8 cellular contexts compared by ENCODE assay signal in genomic region chr11:128725630-128726461, GRCh38. TPM values are rescaled to one million over a fixed set of nuclear protein-coding genes. Genes with fewer than 3 reads are reported as not detected.
DNase-seq lines count a peak whose midpoint lies in the region; ATAC-seq and TF ChIP-seq lines count a peak whose summit lies in the region.

No MANE protein-coding gene starts in this region.

- no peak for TF ChIP-seq EP300 in transverse colon (IDR thresholded peaks at IDR 0.05; ENCODE audit: low read depth)

- TF ChIP-seq CTCF in right atrium auricular region (IDR thresholded peaks at IDR 0.05) (no peak), transverse colon (IDR thresholded peaks at IDR 0.05) (no peak)

- in situ Hi-C loops in transverse colon (cut with MboI; ENCODE audit: low pct_ligation_motif_present in 1 of 4, low pct_unique_long_range_greater_than_20kb in 1 of 4, low sequenced_read_pairs in 3 of 4), result no loop called here

- CTCF ChIA-PET in CD8-positive, alpha-beta memory T cell (lab: Charles Lee), result interaction anchor here (0.7 to 3.9 kb wide), 5 partner anchors 10 to 94 kb away, joined by 3 to 14 read pairs (median 4); no protein-coding TSS in a partner anchor

- peaks cover 0 to 2% (median 2%) of the 10 kb centered on the region in 5 donors for H3K9me3 Mint-ChIP-seq in CD8-positive, alpha-beta memory T cell
- H3K9me3 Mint-ChIP-seq in IgD-negative memory B cell, result peaks cover 0 to 2% (median 0%) of the 10 kb centered on the region in 3 donors

- peak overlapping the region; percentile 59 for H3K4me3 ChIP-seq in CD8-positive, alpha-beta memory T cell (ENCODE audit: low read length)
- H3K4me3 ChIP-seq in right atrium auricular region (no peak overlapping the region), transverse colon (peak overlapping the region in 1 of 4 donors; percentile 11)

- 59 to 80% methylated on average over 1 to 11 of the region's 11 CpGs for WGBS in transverse colon (ENCODE audit: low coverage in 1 of 2), 2 donors

- TF ChIP-seq POLR2A in transverse colon (IDR thresholded peaks at IDR 0.05), result no peak

- H3K27ac ChIP-seq in CD8-positive, alpha-beta memory T cell (ENCODE audit: low read depth, low read length), result no peak overlapping the region
- H3K27ac ChIP-seq in right atrium auricular region, result peak overlapping the region; percentile 4 to 42
- peak overlapping the region; percentile 60 to 79 (median 74) for H3K27ac ChIP-seq in transverse colon

- POLR2A ChIA-PET in CD8-positive, alpha-beta memory T cell (lab: Charles Lee), result interaction anchor here (0.6 to 2.1 kb wide), 12 partner anchors 8 to 263 kb away, joined by 3 to 15 read pairs (median 4); partner anchors contain the start of gene FLI1

- peak; percentile 33 to 88 (median 78) for DNase-seq in CD8-positive, alpha-beta memory T cell
- DNase-seq in activated T-cell treated with anti-CD3 and anti-CD28 coated beads, Interleukin-2, amount 50 U/mL, for 1 hour, result peak; percentile 56
- no peak for DNase-seq in right atrium auricular region (ENCODE audit: low spot score)
- DNase-seq in transverse colon, result peak; percentile 41
- DNase-seq in SK-N-DZ (ENCODE audit: low spot score), result no peak
- DNase-seq in NCI-H1105 treated with DMSO at 0.1 percent for 48 hours (lab: John Stamatoyannopoulos, UW), result no peak

- intact Hi-C loops in transverse colon (cut with DNase I; ENCODE audit: low total_unique reads), result no loop called here

- peaks cover 99% of the 10 kb centered on the region for H3K4me1 ChIP-seq in CD8-positive, alpha-beta memory T cell (ENCODE audit: insufficient read depth, low read length)
- H3K4me1 ChIP-seq in right atrium auricular region (peaks cover 3 to 73% of the 10 kb centered on the region in 2 donors), transverse colon (peaks cover 7 to 75% (median 16%) of the 10 kb centered on the region in 4 donors)

- H3K9me3 ChIP-seq in CD8-positive, alpha-beta memory T cell (ENCODE audit: low read length), result no peaks in the 10 kb centered on the region
- H3K9me3 ChIP-seq in right atrium auricular region (no peaks in the 10 kb centered on the region), transverse colon (no peaks in the 10 kb centered on the region)

- H3K4me3 Mint-ChIP-seq in CD8-positive, alpha-beta memory T cell, result peak overlapping the region; percentile 80 to 89 (median 87)
- H3K4me3 Mint-ChIP-seq in IgD-negative memory B cell, result peak overlapping the region; percentile 82 to 92 (median 88)

- H3K4me1 Mint-ChIP-seq in CD8-positive, alpha-beta memory T cell, result peaks cover 98 to 100% (median 100%) of the 10 kb centered on the region in 3 donors
- H3K4me1 Mint-ChIP-seq in IgD-negative memory B cell, result peaks cover 72 to 95% (median 74%) of the 10 kb centered on the region in 3 donors

- peak; percentile 47 for ATAC-seq in GM21390 (IDR thresholded peaks at IDR 0.05; ENCODE audit: unreplicated experiment)

- H3K27me3 ChIP-seq in CD8-positive, alpha-beta memory T cell (ENCODE audit: insufficient read depth, low read length, poor library complexity, severe bottlenecking), result no peaks in the 10 kb centered on the region
- H3K27me3 ChIP-seq in right atrium auricular region (no peaks in the 10 kb centered on the region), transverse colon (no peaks in the 10 kb centered on the region)

- no peaks in the 10 kb centered on the region for H3K36me3 ChIP-seq in CD8-positive, alpha-beta memory T cell (ENCODE audit: insufficient read depth, low read length)
- H3K36me3 ChIP-seq in right atrium auricular region, result no peaks in the 10 kb centered on the region
- H3K36me3 ChIP-seq in transverse colon, result no peaks in the 10 kb centered on the region

- peak overlapping the region; percentile 90 to 95 (median 92) for H3K27ac Mint-ChIP-seq in CD8-positive, alpha-beta memory T cell
- peak overlapping the region; percentile 94 to 99 (median 98) for H3K27ac Mint-ChIP-seq in IgD-negative memory B cell

- H3K36me3 Mint-ChIP-seq in CD8-positive, alpha-beta memory T cell, result peaks cover 0 to 9% (median 8%) of the 10 kb centered on the region in 3 donors
- H3K36me3 Mint-ChIP-seq in IgD-negative memory B cell, result peaks cover 3% of the 10 kb centered on the region

- H3K27me3 Mint-ChIP-seq in CD8-positive, alpha-beta memory T cell, result peaks cover 0 to 11% of the 10 kb centered on the region in 2 donors
- no peaks in the 10 kb centered on the region for H3K27me3 Mint-ChIP-seq in IgD-negative memory B cell

RNA-seq across cellular contexts. Expression of gene FLI1, which starts 32.0 kb away (rescaled TPM):
- total RNA-seq in CD8-positive, alpha-beta memory T cell, result 10 to 100 TPM; 41.7 to 45.2 TPM
- polyA plus RNA-seq in CD8-positive, alpha-beta memory T cell, result 89.2 TPM
- 113 TPM for polyA plus RNA-seq in IgD-negative memory B cell
- total RNA-seq in right atrium auricular region (10 to 100 TPM; 12.3 to 25.2 TPM), transverse colon (10 to 100 TPM in 1 of 4 donors, 1 to 10 TPM in 3; 7.5 to 19.1 (median 8.4) TPM)
- not detected in 2 replicates for polyA plus RNA-seq in SK-N-DZ (2014; cell fraction: cytosol; rRNA removed)
- not detected in 2 replicates for polyA plus RNA-seq in SK-N-DZ (2014; cell fraction: nucleus; rRNA removed)

Comparison
In these comparisons a context has a peak if more than half of its experiments do, and no peak if none do; other contexts are left out.
1. DNase-seq: peak in CD8-positive, alpha-beta memory T cell (5 of 5), activated T-cell treated with anti-CD3 and anti-CD28 coated beads, Interleukin-2, amount 50 U/mL, for 1 hour (single experiment) and transverse colon (single experiment); none in right atrium auricular region (single experiment), SK-N-DZ (single experiment) and NCI-H1105 treated with DMSO at 0.1 percent for 48 hours (single experiment).